1 cellular context compared by ENCODE assay signal in genomic region chr16:81921873-81922584, GRCh38.
TF ChIP-seq lines count a peak whose summit lies in the region.

No MANE protein-coding gene starts in this region.

TF ChIP-seq in GM23338, 12 proteins besides CTCF, POLR2A, EP300 and RAD21:
- TF ChIP-seq ZNF462 (CRISPR knock-in tag; IDR thresholded peaks at IDR 0.05) (no peak), JUNB (IDR thresholded peaks at IDR 0.05; ENCODE audit: unreplicated experiment) (no peak), ZNF114 (CRISPR knock-in tag; IDR thresholded peaks at IDR 0.05) (no peak), EZH2phosphoT487 (IDR thresholded peaks at IDR 0.05; ENCODE audit: unreplicated experiment) (no peak), REST (IDR thresholded peaks at IDR 0.05; ENCODE audit: unreplicated experiment) (no peak), ZNF331 (CRISPR knock-in tag; IDR thresholded peaks at IDR 0.05; ENCODE audit: low read depth) (no peak), EZH2 (IDR thresholded peaks at IDR 0.05; ENCODE audit: low read depth, unreplicated experiment) (no peak), NANOG (IDR thresholded peaks at IDR 0.05; ENCODE audit: borderline replicate concordance) (no peak), ETS1 (IDR thresholded peaks at IDR 0.05) (no peak), POLR2AphosphoS5 (IDR thresholded peaks at IDR 0.05; ENCODE audit: low read depth) (no peak), STAT1 (IDR thresholded peaks at IDR 0.05; ENCODE audit: unreplicated experiment) (no peak), CREB1 (CRISPR knock-in tag; IDR thresholded peaks at IDR 0.05; ENCODE audit: low read depth) (no peak)
TF ChIP-seq in GM23338: peak in this region for 0.
